Comparison of ENCODE assay signal across 26 cellular contexts in the genomic region with DNA sequence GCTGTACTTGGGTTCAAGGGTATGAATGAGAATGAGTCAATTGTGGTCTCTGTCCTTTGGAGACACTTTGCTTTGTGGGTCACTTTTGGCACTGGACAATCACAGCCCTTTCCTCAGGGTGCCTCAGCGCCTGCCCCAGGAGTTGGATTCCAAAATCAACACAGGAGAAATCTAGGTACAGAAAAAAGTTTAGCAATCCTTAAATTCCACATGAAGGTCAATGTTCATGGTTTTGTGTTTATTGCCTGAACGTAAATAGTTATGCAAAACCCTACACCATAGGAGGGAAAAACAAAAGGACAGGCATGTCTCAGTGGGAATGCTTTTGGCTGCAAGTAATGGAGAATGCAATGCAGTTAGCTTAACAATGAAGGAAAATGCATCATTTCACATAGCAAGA. TPM values are rescaled to one million over a fixed set of nuclear protein-coding genes. Genes with fewer than 3 reads are reported as not detected.
"Had no signal": no experiment of that assay in that cellular context is flagged by ENCODE, and none has a peak within 500 bp of the region (broad histone marks: within the 10 kb centered on the region; RNA-seq: fewer than 3 reads in every experiment).

No MANE protein-coding gene starts in this region.

- H3K27ac ChIP-seq: breast epithelium, colonic mucosa, ovary, prostate gland, stomach, tibial artery, upper lobe of right lung, VCaP had no signal

- H3K4me1 ChIP-seq: breast epithelium, colonic mucosa, tibial artery had no signal

- DNase-seq: activated CD4-positive, alpha-beta memory T cell treated with anti-CD3 and anti-CD28 coated beads for 36 hours; activated CD4-positive, alpha-beta T cell treated with anti-CD3 and anti-CD28 coated beads for 48 hours; activated naive CD8-positive, alpha-beta T cell treated with anti-CD3 and anti-CD28 coated beads, Interleukin-2, amount 50 U/mL, for 24 hours; activated T-cell treated with anti-CD3 and anti-CD28 coated beads, Interleukin-2, amount 50 U/mL, for 48 hours; amygdala; colonic mucosa; effector CD8-positive, alpha-beta T cell; midbrain; naive thymus-derived CD4-positive, alpha-beta T cell; ovary; retina; stimulated activated CD4-positive, alpha-beta T cell treated with anti-CD3 and anti-CD28 coated beads, Interleukin-15, amount 100 ng/mL, for 24 hours; stimulated activated CD4-positive, alpha-beta T cell treated with anti-CD3 and anti-CD28 coated beads, Interleukin-2, amount 100 ng/mL, for 24 hours; stimulated activated naive B cell treated with anti-CD40 and anti-IgM and Interleukin-4, amounts not matched to agents 10 μg/mL and 1 μg/mL and 100 μg/mL, for 72 hours; stomach; T-helper 9 cell; upper lobe of right lung had no signal

- H3K27me3 ChIP-seq: ovary had no signal

- H3K36me3 ChIP-seq: breast epithelium, colonic mucosa, ovary, prostate gland, stomach, tibial artery, upper lobe of right lung had no signal

- FAIRE-seq: frontal cortex, islet of Langerhans, TTC549 had no signal

- H3K4me3 ChIP-seq: breast epithelium, colonic mucosa, ovary, prostate gland, stomach, tibial artery, upper lobe of right lung had no signal

- H3K9me3 ChIP-seq: breast epithelium, colonic mucosa, ovary, prostate gland, stomach, tibial artery, upper lobe of right lung had no signal

RNA-seq across cellular contexts. Expression of gene HMCN2, which starts 6.6 kb away (rescaled TPM):
- total RNA-seq: activated CD4-positive, alpha-beta memory T cell treated with anti-CD3 and anti-CD28 coated beads for 36 hours; activated CD8-positive, alpha-beta memory T cell treated with anti-CD3 and anti-CD28 coated beads for 36 hours; activated T-helper 2 cell treated with anti-CD3 and anti-CD28 coated beads, Interferon-gamma antibody, Interleukin-2, Interleukin-4, amounts not matched to agents 10 μg/mL and 5 μg/mL and 100 μg/mL, durations not matched to agents 14 hours and 24 hours and 36 hours; naive thymus-derived CD4-positive, alpha-beta T cell had no signal
- polyA plus RNA-seq: naive thymus-derived CD4-positive, alpha-beta T cell had no signal
